21 cellular contexts compared by ENCODE assay signal in the genomic region with DNA sequence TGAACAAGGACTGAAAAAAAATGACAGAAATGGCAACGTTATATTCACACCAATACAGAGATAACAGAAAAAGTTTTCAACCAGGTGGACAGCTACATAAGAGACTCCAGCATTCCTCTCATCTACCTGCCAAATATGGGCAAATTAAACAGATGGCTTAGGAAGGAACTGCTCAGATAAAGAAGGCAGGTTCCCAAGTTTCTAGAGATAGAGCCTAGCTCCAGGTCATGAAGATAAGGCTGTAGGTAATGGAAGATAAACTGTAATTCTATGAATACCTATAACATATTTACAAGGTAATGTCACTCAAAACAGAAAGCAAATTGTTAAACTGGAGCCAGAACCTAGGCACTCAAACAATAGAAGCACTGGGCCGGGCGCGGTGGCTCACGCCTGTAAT. TPM values are rescaled to one million over a fixed set of nuclear protein-coding genes. Genes with fewer than 3 reads are reported as not detected.
DNase-seq lines count a peak whose midpoint lies in the region; ATAC-seq and TF ChIP-seq lines count a peak whose summit lies in the region.
"Had no signal": no experiment of that assay in that cellular context is flagged by ENCODE, and none has a peak within 500 bp of the region (broad histone marks: within the 10 kb centered on the region; RNA-seq: fewer than 3 reads in every experiment).

No MANE protein-coding gene starts in this region.

- H3K4me1 ChIP-seq in left ventricle myocardium inferior (peaks cover 54% of the 10 kb centered on the region), esophagus muscularis mucosa (peaks cover 33 to 43% (median 43%) of the 10 kb centered on the region in 4 donors), spleen (peaks cover 0 to 34% (median 19%) of the 10 kb centered on the region in 6 donors)

- H3K27ac ChIP-seq in left ventricle myocardium inferior (replicated peaks), result peak overlapping the region; percentile 86
- peak overlapping the region in 3 of 4 donors; percentile 71 to 81 (median 72) for H3K27ac ChIP-seq in esophagus muscularis mucosa (replicated peaks in 1 of 4)
- peak overlapping the region in 3 of 8 donors; percentile 43 to 71 (median 66) for H3K27ac ChIP-seq in spleen
- H3K27ac ChIP-seq: uterus had no signal

- no peaks in the 10 kb centered on the region for H3K9me3 ChIP-seq in left ventricle myocardium inferior (replicated peaks)
- H3K9me3 ChIP-seq in esophagus muscularis mucosa, result no peaks in the 10 kb centered on the region
- no peaks in the 10 kb centered on the region for H3K9me3 ChIP-seq in spleen
- H3K9me3 ChIP-seq: SK-N-SH, uterus had no signal

- POLR2A ChIA-PET in activated B cell treated with CpG ODN at 0.5 μM for 24 hours (lab: Charles Lee), result no interaction called here

- H3K27me3 Mint-ChIP-seq in activated B cell treated with CpG ODN at 0.5 μM for 24 hours, result no peaks in the 10 kb centered on the region
- H3K27me3 Mint-ChIP-seq in activated T-helper 2 cell treated with anti-CD3 and anti-CD28 coated beads, Interferon-gamma antibody, Interleukin-2, Interleukin-4, amounts not matched to agents 10 μg/mL and 5 μg/mL and 100 μg/mL, durations not matched to agents 14 hours and 24 hours and 36 hours (ENCODE audit: low read depth), result no peaks in the 10 kb centered on the region
- H3K27me3 Mint-ChIP-seq in osteocyte (ENCODE audit: unreplicated experiment), result no peaks in the 10 kb centered on the region

- H3K27ac Mint-ChIP-seq in activated B cell treated with CpG ODN at 0.5 μM for 24 hours (peak overlapping the region; percentile 68), osteocyte (ENCODE audit: unreplicated experiment) (no peak overlapping the region)
- H3K27ac Mint-ChIP-seq in stimulated activated effector memory CD8-positive, alpha-beta T cell treated with anti-CD3 and anti-CD28 coated beads, Interleukin-12 subunit alpha, Interleukin-12 subunit beta, amount 100 ng/mL, for 72 hours, result peak overlapping the region; percentile 89
- no peak overlapping the region for H3K27ac Mint-ChIP-seq in activated T-helper 2 cell treated with anti-CD3 and anti-CD28 coated beads, Interferon-gamma antibody, Interleukin-2, Interleukin-4, amounts not matched to agents 10 μg/mL and 5 μg/mL and 100 μg/mL, durations not matched to agents 14 hours and 24 hours and 36 hours

- intact Hi-C loops in left ventricle myocardium inferior (cut with micrococcal nuclease), result no loop called here
- intact Hi-C loops in Right ventricle myocardium inferior (cut with DNase I), result no loop called here
- intact Hi-C loops in activated B cell treated with CpG ODN at 0.5 μM for 24 hours (cut with micrococcal nuclease), result no loop called here
- intact Hi-C loops in esophagus muscularis mucosa (cut with DNase I), result loop anchor here (5.0 kb wide), 1 partner anchor 44 kb away; a partner anchor contains a TSS
- intact Hi-C loops in spleen (cut with DNase I; ENCODE audit: low total_unique reads), result no loop called here
- intact Hi-C loops in activated T-helper 2 cell treated with anti-CD3 and anti-CD28 coated beads, Interferon-gamma antibody, Interleukin-2, Interleukin-4, amounts not matched to agents 10 μg/mL and 5 μg/mL and 100 μg/mL, durations not matched to agents 14 hours and 24 hours and 36 hours (cut with micrococcal nuclease), result no loop called here

- H3K4me3 Mint-ChIP-seq in activated B cell treated with CpG ODN at 0.5 μM for 24 hours (no peak overlapping the region), osteocyte (ENCODE audit: unreplicated experiment) (no peak overlapping the region)
- no peak overlapping the region for H3K4me3 Mint-ChIP-seq in stimulated activated effector memory CD8-positive, alpha-beta T cell treated with anti-CD3 and anti-CD28 coated beads, Interleukin-12 subunit alpha, Interleukin-12 subunit beta, amount 100 ng/mL, for 72 hours
- H3K4me3 Mint-ChIP-seq in activated T-helper 2 cell treated with anti-CD3 and anti-CD28 coated beads, Interferon-gamma antibody, Interleukin-2, Interleukin-4, amounts not matched to agents 10 μg/mL and 5 μg/mL and 100 μg/mL, durations not matched to agents 14 hours and 24 hours and 36 hours (ENCODE audit: low read depth), result no peak overlapping the region

- peaks cover 91% of the 10 kb centered on the region for H3K36me3 ChIP-seq in left ventricle myocardium inferior
- peaks cover 18 to 94% (median 68%) of the 10 kb centered on the region in 4 donors for H3K36me3 ChIP-seq in esophagus muscularis mucosa
- H3K36me3 ChIP-seq in spleen, result peaks cover 4 to 100% (median 93%) of the 10 kb centered on the region in 6 donors
- H3K36me3 ChIP-seq: uterus had no signal

- TF ChIP-seq POLR2A in esophagus muscularis mucosa (IDR thresholded peaks at IDR 0.05; ENCODE audit: low read depth) (no peak), spleen (IDR thresholded peaks at IDR 0.05) (no peak)

- CTCF ChIA-PET in activated B cell treated with CpG ODN at 0.5 μM for 24 hours (lab: Charles Lee), result no interaction called here

- ATAC-seq in Right ventricle myocardium inferior, result no peak
- no peak for ATAC-seq in activated B cell treated with CpG ODN at 0.5 μM for 24 hours (ENCODE audit: low read depth)
- no peak for ATAC-seq in stimulated activated effector memory CD8-positive, alpha-beta T cell treated with anti-CD3 and anti-CD28 coated beads, Interleukin-12 subunit alpha, Interleukin-12 subunit beta, amount 100 ng/mL, for 72 hours
- ATAC-seq: Panc1 had no signal

- H3K36me3 Mint-ChIP-seq in activated B cell treated with CpG ODN at 0.5 μM for 24 hours (ENCODE audit: low read depth) (peaks cover 90% of the 10 kb centered on the region), osteocyte (ENCODE audit: unreplicated experiment) (peaks cover 50% of the 10 kb centered on the region)
- peaks cover 98% of the 10 kb centered on the region for H3K36me3 Mint-ChIP-seq in stimulated activated effector memory CD8-positive, alpha-beta T cell treated with anti-CD3 and anti-CD28 coated beads, Interleukin-12 subunit alpha, Interleukin-12 subunit beta, amount 100 ng/mL, for 72 hours
- peaks cover 80% of the 10 kb centered on the region for H3K36me3 Mint-ChIP-seq in activated T-helper 2 cell treated with anti-CD3 and anti-CD28 coated beads, Interferon-gamma antibody, Interleukin-2, Interleukin-4, amounts not matched to agents 10 μg/mL and 5 μg/mL and 100 μg/mL, durations not matched to agents 14 hours and 24 hours and 36 hours (ENCODE audit: low read depth)

- H3K27me3 ChIP-seq in left ventricle myocardium inferior (ENCODE audit: low read depth) (no peaks in the 10 kb centered on the region), esophagus muscularis mucosa (no peaks in the 10 kb centered on the region), spleen (replicated peaks in 1 of 7) (no peaks in the 10 kb centered on the region)
- H3K27me3 ChIP-seq: uterus had no signal

- WGBS in esophagus muscularis mucosa, result 94% methylated on average over 5 of the region's 5 CpGs
- WGBS in spleen, 5 donors, result 94 to 97% (median 96%) methylated on average over 5 of the region's 5 CpGs

- H3K4me1 Mint-ChIP-seq in activated B cell treated with CpG ODN at 0.5 μM for 24 hours (peaks cover 18% of the 10 kb centered on the region), osteocyte (ENCODE audit: unreplicated experiment) (peaks cover 31% of the 10 kb centered on the region)
- H3K4me1 Mint-ChIP-seq in stimulated activated effector memory CD8-positive, alpha-beta T cell treated with anti-CD3 and anti-CD28 coated beads, Interleukin-12 subunit alpha, Interleukin-12 subunit beta, amount 100 ng/mL, for 72 hours, result peaks cover 15% of the 10 kb centered on the region
- H3K4me1 Mint-ChIP-seq in activated T-helper 2 cell treated with anti-CD3 and anti-CD28 coated beads, Interferon-gamma antibody, Interleukin-2, Interleukin-4, amounts not matched to agents 10 μg/mL and 5 μg/mL and 100 μg/mL, durations not matched to agents 14 hours and 24 hours and 36 hours (ENCODE audit: low read depth), result peaks cover 8% of the 10 kb centered on the region

- no peak for DNase-seq in left ventricle myocardium inferior
- no peak for DNase-seq in Right ventricle myocardium inferior (ENCODE audit: missing footprints)
- DNase-seq in activated B cell treated with CpG ODN at 0.5 μM for 24 hours, result no peak
- no peak for DNase-seq in esophagus muscularis mucosa (ENCODE audit: extremely low spot score)
- DNase-seq in stimulated activated effector memory CD8-positive, alpha-beta T cell treated with anti-CD3 and anti-CD28 coated beads, Interleukin-12 subunit alpha, Interleukin-12 subunit beta, amount 100 ng/mL, for 72 hours (ENCODE audit: low spot score in 2 of 2), result no peak
- DNase-seq in spleen, result no peak
- DNase-seq in activated T-helper 2 cell treated with anti-CD3 and anti-CD28 coated beads, Interferon-gamma antibody, Interleukin-2, Interleukin-4, amounts not matched to agents 10 μg/mL and 5 μg/mL and 100 μg/mL, durations not matched to agents 14 hours and 24 hours and 36 hours (ENCODE audit: low spot score), result no peak
- no peak for DNase-seq in osteocyte (ENCODE audit: extremely low spot score, unreplicated experiment)
- DNase-seq: activated CD4-positive, CD25-positive, alpha-beta regulatory T cell treated with anti-CD3 and anti-CD28 coated beads, Interleukin-2, amount 50 U/mL, for 72 hours; central memory CD4-positive, alpha-beta T cell; effector CD8-positive, alpha-beta T cell; mammary epithelial cell; NCI-H1436 treated with DMSO at 0.1 percent for 48 hours; NCI-H2171 treated with DMSO at 0.1 percent for 48 hours; NCI-H82; SK-N-SH; stimulated activated CD4-positive, alpha-beta T cell treated with anti-CD3 and anti-CD28 coated beads, Interleukin-15, amount 100 ng/mL, for 24 hours; stimulated activated naive CD4-positive, alpha-beta T cell treated with Interleukin-2 at 50 U/mL for 16 hours; T1000; uterus had no signal

- no peak overlapping the region for H3K4me3 ChIP-seq in left ventricle myocardium inferior
- no peak overlapping the region for H3K4me3 ChIP-seq in esophagus muscularis mucosa
- H3K4me3 ChIP-seq in spleen, result no peak overlapping the region
- H3K4me3 ChIP-seq: uterus had no signal

- TF ChIP-seq EP300 in esophagus muscularis mucosa (IDR thresholded peaks at IDR 0.05), result no peak

- TF ChIP-seq CTCF in left ventricle myocardium inferior (IDR thresholded peaks at IDR 0.05; ENCODE audit: borderline replicate concordance) (no peak), activated B cell treated with CpG ODN at 0.5 μM for 24 hours (IDR thresholded peaks at IDR 0.05) (no peak), esophagus muscularis mucosa (IDR thresholded peaks at IDR 0.05) (no peak), spleen (IDR thresholded peaks at IDR 0.05 in 8 of 11, conservative IDR thresholded peaks at IDR 0.05 in 3 of 11) (no peak), osteocyte (IDR thresholded peaks at IDR 0.05) (no peak)

- no peaks in the 10 kb centered on the region for H3K9me3 Mint-ChIP-seq in activated B cell treated with CpG ODN at 0.5 μM for 24 hours
- no peaks in the 10 kb centered on the region for H3K9me3 Mint-ChIP-seq in stimulated activated effector memory CD8-positive, alpha-beta T cell treated with anti-CD3 and anti-CD28 coated beads, Interleukin-12 subunit alpha, Interleukin-12 subunit beta, amount 100 ng/mL, for 72 hours
- no peaks in the 10 kb centered on the region for H3K9me3 Mint-ChIP-seq in activated T-helper 2 cell treated with anti-CD3 and anti-CD28 coated beads, Interferon-gamma antibody, Interleukin-2, Interleukin-4, amounts not matched to agents 10 μg/mL and 5 μg/mL and 100 μg/mL, durations not matched to agents 14 hours and 24 hours and 36 hours
- no peaks in the 10 kb centered on the region for H3K9me3 Mint-ChIP-seq in osteocyte (ENCODE audit: unreplicated experiment)

RNA-seq across cellular contexts. Expression of a gene that starts 42.5 kb away (rescaled TPM):
- total RNA-seq in left ventricle myocardium inferior (50.5 TPM), Right ventricle myocardium inferior (47.1 TPM), activated B cell treated with CpG ODN at 0.5 μM for 24 hours (89.2 and 107 TPM in 2 replicates), esophagus muscularis mucosa (10 to 100 TPM; 28.7 to 46.5 (median 36.2) TPM), spleen (100 to 1,000 TPM; 101 to 169 (median 129) TPM), osteocyte (49.6 and 52.6 TPM in 2 replicates)
- polyA plus RNA-seq in spleen, result 10 to 100 TPM; 26.5 to 35.5 (median 32.0) TPM
- total RNA-seq in activated T-helper 2 cell treated with anti-CD3 and anti-CD28 coated beads, Interferon-gamma antibody, Interleukin-2, Interleukin-4, amounts not matched to agents 10 μg/mL and 5 μg/mL and 100 μg/mL, durations not matched to agents 14 hours and 24 hours and 36 hours, result 71.1 and 72.3 TPM in 2 replicates

RNA-seq across cellular contexts. Expression of a gene that starts 45.6 kb away (rescaled TPM):
- total RNA-seq in left ventricle myocardium inferior (20.0 TPM), Right ventricle myocardium inferior (22.9 TPM), activated B cell treated with CpG ODN at 0.5 μM for 24 hours (121 and 135 TPM in 2 replicates), esophagus muscularis mucosa (100 to 1,000 TPM in 2 of 4 donors, 10 to 100 TPM in 2; 91.3 to 165 (median 124) TPM), spleen (100 to 1,000 TPM in 4 of 7 donors, 10 to 100 TPM in 3; 88.0 to 134 (median 110) TPM), osteocyte (42.3 and 43.5 TPM in 2 replicates)
- 10 to 100 TPM; 32.9 to 46.8 (median 46.6) TPM for polyA plus RNA-seq in spleen
- 53.3 and 59.9 TPM in 2 replicates for total RNA-seq in activated T-helper 2 cell treated with anti-CD3 and anti-CD28 coated beads, Interferon-gamma antibody, Interleukin-2, Interleukin-4, amounts not matched to agents 10 μg/mL and 5 μg/mL and 100 μg/mL, durations not matched to agents 14 hours and 24 hours and 36 hours

RNA-seq across cellular contexts. Expression of a gene that starts 53.6 kb away (rescaled TPM):
- total RNA-seq in left ventricle myocardium inferior, result 10.4 TPM
- 8.4 TPM for total RNA-seq in Right ventricle myocardium inferior
- total RNA-seq in activated B cell treated with CpG ODN at 0.5 μM for 24 hours, result 26.0 and 28.3 TPM in 2 replicates
- 10 to 100 TPM; 17.1 to 31.6 (median 21.0) TPM for total RNA-seq in esophagus muscularis mucosa
- total RNA-seq in spleen, result 10 to 100 TPM; 21.8 to 35.9 (median 29.0) TPM
- 10 to 100 TPM in 1 of 3 donors, 1 to 10 TPM in 2; 7.3 to 12.5 (median 7.6) TPM for polyA plus RNA-seq in spleen
- total RNA-seq in activated T-helper 2 cell treated with anti-CD3 and anti-CD28 coated beads, Interferon-gamma antibody, Interleukin-2, Interleukin-4, amounts not matched to agents 10 μg/mL and 5 μg/mL and 100 μg/mL, durations not matched to agents 14 hours and 24 hours and 36 hours, result 26.0 and 32.6 TPM in 2 replicates
- total RNA-seq in osteocyte, result 14.4 and 15.7 TPM in 2 replicates

Comparison
In these comparisons a context has a peak if more than half of its experiments do, and no peak if none do; other contexts are left out.
1. H3K27ac Mint-ChIP-seq: peak in activated B cell treated with CpG ODN at 0.5 μM for 24 hours (single experiment) and stimulated activated effector memory CD8-positive, alpha-beta T cell treated with anti-CD3 and anti-CD28 coated beads, Interleukin-12 subunit alpha, Interleukin-12 subunit beta, amount 100 ng/mL, for 72 hours (single experiment); none in activated T-helper 2 cell treated with anti-CD3 and anti-CD28 coated beads, Interferon-gamma antibody, Interleukin-2, Interleukin-4, amounts not matched to agents 10 μg/mL and 5 μg/mL and 100 μg/mL, durations not matched to agents 14 hours and 24 hours and 36 hours (single experiment) and osteocyte (single experiment).